ENCODE assay signal across 1 cellular context in genomic region chr19:21020298-21021227, GRCh38.
TF ChIP-seq lines count a peak whose summit lies in the region.

Gene ZNF430 (plus strand): TSS chr19:21020657. CDS start chr19:21020801, 144 bp downstream.

TF ChIP-seq in K562, 482 proteins besides CTCF, POLR2A, EP300 and RAD21 (continued from another document and continues in another):
- TF ChIP-seq ZNF518B (CRISPR knock-in tag; IDR thresholded peaks at IDR 0.05) (no peak), BHLHE40 (IDR thresholded peaks at IDR 0.05; ENCODE audit: low read length) (no peak), SAFB (IDR thresholded peaks at IDR 0.05; ENCODE audit: borderline replicate concordance, low read depth, low read length) (no peak), CLOCK (CRISPR knock-in tag; IDR thresholded peaks at IDR 0.05; ENCODE audit: borderline replicate concordance) (no peak), CEBPG (CRISPR knock-in tag; IDR thresholded peaks at IDR 0.05) (no peak), CEBPG (tag; conservative IDR thresholded peaks at IDR 0.05 in 1 of 2, IDR thresholded peaks at IDR 0.05 in 1 of 2) (no peak), SMARCE1 (IDR thresholded peaks at IDR 0.05) (no peak), CBX1 (IDR thresholded peaks at IDR 0.05; ENCODE audit: low read depth) (peak; percentile 13; the same call in 1 of the 2 replicates), GABPB1 (CRISPR knock-in tag; IDR thresholded peaks at IDR 0.05) (peak; percentile 66; the same call in 1 of the 2 replicates), RBM17 (IDR thresholded peaks at IDR 0.05; ENCODE audit: borderline replicate concordance, low read depth, low read length) (no peak), TAF7 (tag; IDR thresholded peaks at IDR 0.05) (peak; percentile 29; the same call in 1 of the 2 replicates), ZSCAN29 (IDR thresholded peaks at IDR 0.05) (no peak), SNAPC5 (CRISPR knock-in tag; IDR thresholded peaks at IDR 0.05) (no peak), FOXK1 (CRISPR knock-in tag; IDR thresholded peaks at IDR 0.05; ENCODE audit: borderline replicate concordance) (no peak), HBP1 (CRISPR knock-in tag; IDR thresholded peaks at IDR 0.05) (no peak), ZNF740 (CRISPR knock-in tag; IDR thresholded peaks at IDR 0.05) (no peak), ZNF740 (tag; IDR thresholded peaks at IDR 0.05) (no peak), HDGF (IDR thresholded peaks at IDR 0.05) (no peak), ZNF133 (CRISPR knock-in tag; IDR thresholded peaks at IDR 0.05) (0 out of 2 replicates have a peak, but pooled peaks have one; percentile 15), MLX (CRISPR knock-in tag; conservative IDR thresholded peaks at IDR 0.05) (no peak), GATAD2B (IDR thresholded peaks at IDR 0.05; ENCODE audit: borderline replicate concordance) (no peak), IRF9 (tag; IDR thresholded peaks at IDR 0.05) (no peak), TSC22D4 (tag; IDR thresholded peaks at IDR 0.05) (no peak), MAFK (IDR thresholded peaks at IDR 0.05; ENCODE audit: low read length) (no peak), CREM (IDR thresholded peaks at IDR 0.05; ENCODE audit: low read depth) (peak; percentile 42; the same call in 1 of the 2 replicates), ELK1 (CRISPR knock-in tag; IDR thresholded peaks at IDR 0.05) (no peak), ZBTB26 (CRISPR knock-in tag; IDR thresholded peaks at IDR 0.05) (no peak), U2AF1 (optimal IDR thresholded peaks at IDR 0.05; ENCODE audit: low read depth, low read length) (no peak), THRA (IDR thresholded peaks at IDR 0.05) (no peak), SETDB1 (IDR thresholded peaks at IDR 0.05; ENCODE audit: low read length) (no peak), RUNX1 (IDR thresholded peaks at IDR 0.05; ENCODE audit: low read depth) (no peak), STAT5B (CRISPR knock-in tag; IDR thresholded peaks at IDR 0.05) (no peak), ZNF583 (CRISPR knock-in tag; IDR thresholded peaks at IDR 0.05) (no peak), CTBP1 (IDR thresholded peaks at IDR 0.05; ENCODE audit: borderline replicate concordance) (peak; percentile 75; the same call in 1 of the 2 replicates), SRF (CRISPR knock-in tag; IDR thresholded peaks at IDR 0.05) (peak in 1 of 2 experiments; percentile 70; a peak in 1 of 4 replicates), CSDE1 (IDR thresholded peaks at IDR 0.05) (no peak), FOXP4 (CRISPR knock-in tag; IDR thresholded peaks at IDR 0.05; ENCODE audit: borderline replicate concordance) (no peak), NCOA2 (IDR thresholded peaks at IDR 0.05; ENCODE audit: partially characterized antibody in 2 of 2) (no peak), HDAC8 (tag; IDR thresholded peaks at IDR 0.05) (no peak), ZKSCAN8 (CRISPR knock-in tag; IDR thresholded peaks at IDR 0.05) (no peak)
